ENCODE assay signal across 20 cellular contexts in genomic region chr12:52632656-52633055, GRCh38. TPM values are rescaled to one million over a fixed set of nuclear protein-coding genes. Genes with fewer than 3 reads are reported as not detected.
"Had no signal": no experiment of that assay in that cellular context is flagged by ENCODE, and none has a peak within 500 bp of the region (broad histone marks: within the 10 kb centered on the region; RNA-seq: fewer than 3 reads in every experiment).

No MANE protein-coding gene starts in this region.

- H3K36me3 Mint-ChIP-seq: brain, natural killer cell had no signal

- H3K4me3 Mint-ChIP-seq: activated T-cell treated with anti-CD3 and anti-CD28 coated beads, Interleukin-2, amount 50 U/mL, for 4 hours; brain had no signal

- H3K27ac Mint-ChIP-seq: brain had no signal

- DNase-seq: activated CD4-positive, alpha-beta T cell treated with anti-CD3 and anti-CD28 coated beads, Interleukin-2, amount 50 U/mL, for 48 hours; activated CD4-positive, CD25-positive, alpha-beta regulatory T cell treated with anti-CD3 and anti-CD28 coated beads, Interleukin-2, amount 50 U/mL, for 72 hours; activated effector memory CD4-positive, alpha-beta T cell treated with Interleukin-2 at 50 U/mL for 16 hours; activated naive CD4-positive, alpha-beta T cell treated with anti-CD3 and anti-CD28 coated beads, Interleukin-2, amount 50 U/mL, for 16 hours; activated T-cell treated with anti-CD3 and anti-CD28 coated beads, Interleukin-2, amount 50 U/mL, for 4 hours; amygdala; dermis blood vessel endothelial cell; effector memory CD8-positive, alpha-beta T cell; foreskin keratinocyte; glutamatergic neuron; natural killer cell; nucleus accumbens; right cardiac atrium; small intestine; stimulated activated CD4-positive, alpha-beta T cell treated with anti-CD3 and anti-CD28 coated beads, Interleukin-4, amount 100 ng/mL, for 4 hours; upper lobe of left lung had no signal

- H3K4me1 Mint-ChIP-seq: brain had no signal

- H3K9me3 Mint-ChIP-seq: activated T-cell treated with anti-CD3 and anti-CD28 coated beads, Interleukin-2, amount 50 U/mL, for 4 hours; effector memory CD8-positive, alpha-beta T cell; natural killer cell had no signal

- ATAC-seq: foreskin keratinocyte; natural killer cell; right cardiac atrium; stimulated activated naive CD8-positive, alpha-beta T cell treated with anti-CD3 and anti-CD28 coated beads, Interleukin-15, Interleukin-2, amounts not matched to agents 100 U/mL and 50 U/mL, for 24 hours had no signal

RNA-seq across cellular contexts. Expression of gene KRT73, which starts 14.3 kb away (rescaled TPM):
- total RNA-seq: dermis blood vessel endothelial cell, foreskin keratinocyte, lung, posterior vena cava, right cardiac atrium had no signal
- polyA plus RNA-seq: foreskin keratinocyte, right cardiac atrium had no signal

RNA-seq across cellular contexts. Expression of gene KRT2, which starts 19.4 kb away (rescaled TPM):
- total RNA-seq: activated T-cell treated with anti-CD3 and anti-CD28 coated beads, Interleukin-2, amount 50 U/mL, for 4 hours; dermis blood vessel endothelial cell; foreskin keratinocyte; lung; posterior vena cava; right cardiac atrium; upper lobe of left lung had no signal
- polyA plus RNA-seq: foreskin keratinocyte, right cardiac atrium had no signal

RNA-seq across cellular contexts. Expression of gene KRT72, which starts 31.4 kb away (rescaled TPM):
- total RNA-seq: dermis blood vessel endothelial cell, foreskin keratinocyte, posterior vena cava, right cardiac atrium had no signal
- polyA plus RNA-seq: foreskin keratinocyte, right cardiac atrium had no signal

RNA-seq across cellular contexts. Expression of gene KRT1, which starts 47.6 kb away (rescaled TPM):
- total RNA-seq: dermis blood vessel endothelial cell, right cardiac atrium had no signal
- polyA plus RNA-seq: lung, right cardiac atrium, small intestine had no signal

RNA-seq across cellular contexts. Expression of gene KRT74, which starts 59.0 kb away (rescaled TPM):
- total RNA-seq: activated T-cell treated with anti-CD3 and anti-CD28 coated beads, Interleukin-2, amount 50 U/mL, for 4 hours; dermis blood vessel endothelial cell; foreskin keratinocyte; lung; posterior vena cava; upper lobe of left lung had no signal
- polyA plus RNA-seq: lung had no signal
